Comparison of ENCODE assay signal across 16 cellular contexts in the genomic region with DNA sequence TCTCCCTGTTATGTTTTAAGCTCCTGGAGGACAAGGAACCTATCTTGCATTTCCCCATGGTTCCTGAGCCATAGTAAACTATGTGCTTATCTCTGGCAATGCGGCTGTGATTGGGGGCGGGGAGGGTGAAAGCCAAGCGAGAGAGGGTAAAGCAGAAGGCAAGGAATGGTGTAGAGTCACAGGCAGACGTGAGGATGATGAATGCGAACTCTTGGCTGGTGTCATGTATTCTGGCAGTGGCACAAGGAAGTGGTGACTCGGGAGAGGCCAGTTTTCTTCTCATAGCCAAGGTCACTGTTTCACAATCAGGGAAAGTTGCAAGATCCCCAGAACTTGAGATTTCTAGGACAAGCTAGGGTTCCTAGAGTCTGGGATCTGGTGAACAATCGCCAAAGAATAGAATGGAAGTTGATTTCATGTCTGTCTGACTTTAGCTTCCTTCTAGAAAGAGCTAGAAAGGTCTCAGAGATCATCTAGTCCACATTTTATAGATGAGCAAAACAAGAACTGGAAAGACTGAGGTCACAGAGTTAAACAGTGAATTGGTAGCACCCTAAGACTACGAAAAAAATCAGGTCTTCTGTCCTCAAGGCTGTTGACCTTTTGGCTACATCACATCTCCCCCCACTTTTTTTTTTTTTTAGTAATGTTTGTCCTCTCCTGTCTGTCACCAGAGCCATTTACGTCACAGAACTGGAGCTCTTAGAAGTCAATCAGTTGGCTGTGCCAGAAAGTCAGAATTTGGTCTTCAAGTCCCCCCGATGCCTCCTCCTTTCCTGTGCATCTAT.
DNase-seq lines count a peak whose midpoint lies in the region; ATAC-seq and TF ChIP-seq lines count a peak whose summit lies in the region.
"Had no signal": no experiment of that assay in that cellular context is flagged by ENCODE, and none has a peak within 500 bp of the region (broad histone marks: within the 10 kb centered on the region; RNA-seq: fewer than 3 reads in every experiment).

No MANE protein-coding gene starts in this region.

- peaks cover 4% of the 10 kb centered on the region for H3K9me3 Mint-ChIP-seq in Calu3 (ENCODE audit: low read depth, unreplicated experiment)
- peaks cover 13% of the 10 kb centered on the region for H3K9me3 Mint-ChIP-seq in WTC11
- no peaks in the 10 kb centered on the region for H3K9me3 Mint-ChIP-seq in naive B cell
- H3K9me3 Mint-ChIP-seq in activated T-helper 1 cell treated with anti-CD3 and anti-CD28 coated beads, Interleukin-12 subunit alpha, Interleukin-12 subunit beta, Interleukin-2, Interleukin-4 antibody, amounts not matched to agents 30 ng/mL and 10 ng/mL and 1 ng/mL, durations not matched to agents 14 hours and 24 hours and 36 hours: no peaks in the 10 kb centered on the region
- H3K9me3 Mint-ChIP-seq: activated CD8-positive, alpha-beta T cell treated with anti-CD3 and anti-CD28 coated beads for 36 hours; activated naive CD4-positive, alpha-beta T cell treated with anti-CD3 and anti-CD28 coated beads, Interleukin-2, amount 10 ng/mL, durations not matched to agents 7 days and 5 days had no signal

- peaks cover 18% of the 10 kb centered on the region for H3K4me1 Mint-ChIP-seq in Calu3 (ENCODE audit: low read depth, unreplicated experiment)
- H3K4me1 Mint-ChIP-seq in WTC11: peaks cover 58% of the 10 kb centered on the region
- H3K4me1 Mint-ChIP-seq in naive B cell: peaks cover 60 to 78% (median 74%) of the 10 kb centered on the region in 3 donors
- no peaks in the 10 kb centered on the region for H3K4me1 Mint-ChIP-seq in activated T-helper 1 cell treated with anti-CD3 and anti-CD28 coated beads, Interleukin-12 subunit alpha, Interleukin-12 subunit beta, Interleukin-2, Interleukin-4 antibody, amounts not matched to agents 30 ng/mL and 10 ng/mL and 1 ng/mL, durations not matched to agents 14 hours and 24 hours and 36 hours (ENCODE audit: low read depth)

- CTCF ChIA-PET in Calu3 (lab: Charles Lee) (interaction anchor here (0.6 kb wide), 1 partner anchor 36 kb away, joined by 4 read pairs; no protein-coding TSS in a partner anchor), WTC11 (lab: Charles Lee) (no interaction called here), GM10248 (lab: Yijun Ruan, JAX) (no interaction called here)

- POLR2A ChIA-PET in WTC11 (lab: Charles Lee): interaction anchor here (0.5 to 0.6 kb wide), 2 partner anchors 134 to 1645 kb away, joined by 3 to 4 read pairs; no protein-coding TSS in a partner anchor
- POLR2A ChIA-PET in GM10248 (lab: Yijun Ruan, JAX): no interaction called here

- TF ChIP-seq CTCF in Calu3 (IDR thresholded peaks at IDR 0.05; ENCODE audit: unreplicated experiment) (no peak), WTC11 (IDR thresholded peaks at IDR 0.05) (no peak), GM10248 (IDR thresholded peaks at IDR 0.05; ENCODE audit: control extremely low read depth, extremely low read depth, low read depth, missing control alignments) (no peak)

- BruUV-seq in Calu3 (replicated peaks; lab: Mats Ljungman, UMichigan): no TSS peak

- H3K36me3 Mint-ChIP-seq in Calu3 (ENCODE audit: insufficient read depth, unreplicated experiment): no peaks in the 10 kb centered on the region
- H3K36me3 Mint-ChIP-seq in WTC11: peaks cover 12% of the 10 kb centered on the region
- H3K36me3 Mint-ChIP-seq in naive B cell: no peaks in the 10 kb centered on the region
- no peaks in the 10 kb centered on the region for H3K36me3 Mint-ChIP-seq in activated T-helper 1 cell treated with anti-CD3 and anti-CD28 coated beads, Interleukin-12 subunit alpha, Interleukin-12 subunit beta, Interleukin-2, Interleukin-4 antibody, amounts not matched to agents 30 ng/mL and 10 ng/mL and 1 ng/mL, durations not matched to agents 14 hours and 24 hours and 36 hours (ENCODE audit: low read depth)
- H3K36me3 Mint-ChIP-seq: activated naive CD4-positive, alpha-beta T cell treated with anti-CD3 and anti-CD28 coated beads, Interleukin-2, amount 10 ng/mL, durations not matched to agents 7 days and 5 days had no signal

- peak overlapping the region; percentile 41 for H3K27ac Mint-ChIP-seq in Calu3 (ENCODE audit: unreplicated experiment)
- no peak overlapping the region; the same call in 1 of the 2 replicates for H3K27ac Mint-ChIP-seq in WTC11
- peak overlapping the region; percentile 12 to 81 (median 50) for H3K27ac Mint-ChIP-seq in naive B cell
- no peak overlapping the region for H3K27ac Mint-ChIP-seq in activated T-helper 1 cell treated with anti-CD3 and anti-CD28 coated beads, Interleukin-12 subunit alpha, Interleukin-12 subunit beta, Interleukin-2, Interleukin-4 antibody, amounts not matched to agents 30 ng/mL and 10 ng/mL and 1 ng/mL, durations not matched to agents 14 hours and 24 hours and 36 hours
- H3K27ac Mint-ChIP-seq: activated CD8-positive, alpha-beta T cell treated with anti-CD3 and anti-CD28 coated beads for 36 hours; activated naive CD4-positive, alpha-beta T cell treated with anti-CD3 and anti-CD28 coated beads, Interleukin-2, amount 10 ng/mL, durations not matched to agents 7 days and 5 days had no signal

- intact Hi-C loops in Calu3 (cut with micrococcal nuclease; ENCODE audit: unreplicated experiment): no loop called here
- intact Hi-C loops in left cardiac atrium (cut with DNase I): no loop called here
- intact Hi-C loops in activated T-helper 1 cell treated with anti-CD3 and anti-CD28 coated beads, Interleukin-12 subunit alpha, Interleukin-12 subunit beta, Interleukin-2, Interleukin-4 antibody, amounts not matched to agents 30 ng/mL and 10 ng/mL and 1 ng/mL, durations not matched to agents 14 hours and 24 hours and 36 hours (cut with micrococcal nuclease): no loop called here

- peak; percentile 71 for ATAC-seq in WTC11
- peak; percentile 82 to 85 for ATAC-seq in left cardiac atrium
- ATAC-seq in naive B cell (ENCODE audit: low read depth in 2 of 2): no peak
- ATAC-seq: activated CD8-positive, alpha-beta T cell treated with anti-CD3 and anti-CD28 coated beads for 36 hours; GM12878; Panc1; stimulated activated naive CD8-positive, alpha-beta T cell treated with anti-CD3 and anti-CD28 coated beads, Interleukin-15, Interleukin-2, amounts not matched to agents 100 U/mL and 50 U/mL, for 24 hours had no signal

- H3K27me3 Mint-ChIP-seq in Calu3 (ENCODE audit: unreplicated experiment) (peaks cover 29% of the 10 kb centered on the region), WTC11 (ENCODE audit: low read depth) (peaks cover 17% of the 10 kb centered on the region; the same call in 1 of the 2 replicates), naive B cell (no peaks in the 10 kb centered on the region)
- no peaks in the 10 kb centered on the region for H3K27me3 Mint-ChIP-seq in activated T-helper 1 cell treated with anti-CD3 and anti-CD28 coated beads, Interleukin-12 subunit alpha, Interleukin-12 subunit beta, Interleukin-2, Interleukin-4 antibody, amounts not matched to agents 30 ng/mL and 10 ng/mL and 1 ng/mL, durations not matched to agents 14 hours and 24 hours and 36 hours (ENCODE audit: insufficient read depth)
- H3K27me3 Mint-ChIP-seq: activated CD8-positive, alpha-beta T cell treated with anti-CD3 and anti-CD28 coated beads for 36 hours; activated naive CD4-positive, alpha-beta T cell treated with anti-CD3 and anti-CD28 coated beads, Interleukin-2, amount 10 ng/mL, durations not matched to agents 7 days and 5 days had no signal

- H3K4me3 Mint-ChIP-seq in Calu3 (ENCODE audit: low read depth, unreplicated experiment) (no peak overlapping the region), WTC11 (no peak overlapping the region; the same call in 1 of the 2 replicates), naive B cell (peak overlapping the region in 4 of 8 donors; percentile 2 to 65 (median 46))
- no peak overlapping the region for H3K4me3 Mint-ChIP-seq in activated T-helper 1 cell treated with anti-CD3 and anti-CD28 coated beads, Interleukin-12 subunit alpha, Interleukin-12 subunit beta, Interleukin-2, Interleukin-4 antibody, amounts not matched to agents 30 ng/mL and 10 ng/mL and 1 ng/mL, durations not matched to agents 14 hours and 24 hours and 36 hours
- H3K4me3 Mint-ChIP-seq: activated CD8-positive, alpha-beta T cell treated with anti-CD3 and anti-CD28 coated beads for 36 hours; activated naive CD4-positive, alpha-beta T cell treated with anti-CD3 and anti-CD28 coated beads, Interleukin-2, amount 10 ng/mL, durations not matched to agents 7 days and 5 days had no signal

- DNase-seq in Calu3 (peak; percentile 61), WTC11 (ENCODE audit: low spot score) (no peak), left cardiac atrium (peak; percentile 50), naive B cell (no peak), GM10248 (ENCODE audit: extremely low spot score) (no peak), NK-92 (lab: John Stamatoyannopoulos, UW; ENCODE audit: unreplicated experiment) (no peak), NCI-H2171 (lab: John Stamatoyannopoulos, UW) (no peak)
- DNase-seq in activated T-helper 1 cell treated with anti-CD3 and anti-CD28 coated beads, Interleukin-12 subunit alpha, Interleukin-12 subunit beta, Interleukin-2, Interleukin-4 antibody, amounts not matched to agents 30 ng/mL and 10 ng/mL and 1 ng/mL, durations not matched to agents 14 hours and 24 hours and 36 hours (ENCODE audit: low spot score): no peak
- DNase-seq: activated CD8-positive, alpha-beta T cell treated with anti-CD3 and anti-CD28 coated beads for 36 hours; activated naive CD4-positive, alpha-beta T cell treated with anti-CD3 and anti-CD28 coated beads, Interleukin-2, amount 10 ng/mL, durations not matched to agents 7 days and 5 days; kidney glomerular epithelial cell; NCI-H226; stimulated activated CD4-positive, alpha-beta T cell treated with anti-CD3 and anti-CD28 coated beads, Interleukin-4, amount 100 ng/mL, for 1 hour; stimulated activated naive CD8-positive, alpha-beta T cell treated with anti-CD3 and anti-CD28 coated beads, Interleukin-15, Interleukin-2, amounts not matched to agents 100 U/mL and 50 U/mL, for 24 hours had no signal

TF ChIP-seq in WTC11, 78 proteins besides CTCF, POLR2A, EP300 and RAD21:
- TF ChIP-seq TEAD1 (CRISPR knock-in tag; IDR thresholded peaks at IDR 0.05) (no peak), MXD4 (CRISPR knock-in tag; IDR thresholded peaks at IDR 0.05; ENCODE audit: borderline replicate concordance) (no peak), ZNF317 (CRISPR knock-in tag; IDR thresholded peaks at IDR 0.05; ENCODE audit: borderline replicate concordance, low read depth) (no peak)

Comparison
In these comparisons a context has a peak if more than half of its experiments do, and no peak if none do; other contexts are left out.
1. DNase-seq: peak in Calu3 (single experiment) and left cardiac atrium (single experiment); none in WTC11 (single experiment), naive B cell (single experiment), activated T-helper 1 cell treated with anti-CD3 and anti-CD28 coated beads, Interleukin-12 subunit alpha, Interleukin-12 subunit beta, Interleukin-2, Interleukin-4 antibody, amounts not matched to agents 30 ng/mL and 10 ng/mL and 1 ng/mL, durations not matched to agents 14 hours and 24 hours and 36 hours (single experiment), GM10248 (single experiment), NK-92 (single experiment) and NCI-H2171 (single experiment).
2. H3K27ac Mint-ChIP-seq: peak in Calu3 (single experiment) and naive B cell (6 of 6); none in WTC11 (single experiment) and activated T-helper 1 cell treated with anti-CD3 and anti-CD28 coated beads, Interleukin-12 subunit alpha, Interleukin-12 subunit beta, Interleukin-2, Interleukin-4 antibody, amounts not matched to agents 30 ng/mL and 10 ng/mL and 1 ng/mL, durations not matched to agents 14 hours and 24 hours and 36 hours (single experiment).
3. ATAC-seq: peak in WTC11 (single experiment) and left cardiac atrium (2 of 2); none in naive B cell (0 of 2).